In genomic region chr13:51618626-51619025, GRCh38 we compare ENCODE assay signal across 14 cellular contexts. TPM values are rescaled to one million over a fixed set of nuclear protein-coding genes. Genes with fewer than 3 reads are reported as not detected.
DNase-seq lines count a peak whose midpoint lies in the region; ATAC-seq and TF ChIP-seq lines count a peak whose summit lies in the region.
"Had no signal": no experiment of that assay in that cellular context is flagged by ENCODE, and none has a peak within 500 bp of the region (broad histone marks: within the 10 kb centered on the region; RNA-seq: fewer than 3 reads in every experiment).

No MANE protein-coding gene starts in this region.

- no peaks in the 10 kb centered on the region for H3F3A ChIP-seq in smooth muscle cell (ENCODE audit: low read depth)

- H3K27me3 ChIP-seq in right cardiac atrium (ENCODE audit: control insufficient read depth, insufficient read depth) (no peaks in the 10 kb centered on the region), smooth muscle cell (ENCODE audit: low read depth) (no peaks in the 10 kb centered on the region)
- H3K27me3 ChIP-seq: cardiac muscle cell, neural progenitor cell had no signal

- 61% methylated on average over 1 of the region's 1 CpG for WGBS in right cardiac atrium
- WGBS in smooth muscle cell (ENCODE audit: low lambda C conversion rate), result 100% methylated on average over 1 of the region's 1 CpG

- peaks cover 56% of the 10 kb centered on the region for H3K79me2 ChIP-seq in smooth muscle cell (ENCODE audit: low read depth)

- TF ChIP-seq CTCF in brain (conservative IDR thresholded peaks at IDR 0.05) (no peak), smooth muscle cell (IDR thresholded peaks at IDR 0.05; ENCODE audit: borderline replicate concordance, insufficient read depth, poor library complexity, severe bottlenecking) (no peak)

- H3K9me3 ChIP-seq in right cardiac atrium (ENCODE audit: control insufficient read depth, low read length) (no peaks in the 10 kb centered on the region), smooth muscle cell (replicated peaks; ENCODE audit: low read depth) (no peaks in the 10 kb centered on the region), T-helper 17 cell (ENCODE audit: control insufficient read depth, low read length, poor library complexity, severe bottlenecking) (no peaks in the 10 kb centered on the region)

- H4K20me1 ChIP-seq in smooth muscle cell (ENCODE audit: low read depth), result peaks cover 22% of the 10 kb centered on the region

- no peak overlapping the region for H3K4me3 ChIP-seq in right cardiac atrium (ENCODE audit: low read length)
- H3K4me3 ChIP-seq in smooth muscle cell, result no peak overlapping the region
- H3K4me3 ChIP-seq: cardiac muscle cell, neural progenitor cell had no signal

- intact Hi-C loops in right cardiac atrium (cut with DNase I), result no loop called here

- H3K27ac Mint-ChIP-seq in brain (peak overlapping the region in 4 of 5 experiments; percentile 57 to 93 (median 83)), T-helper 17 cell (no peak overlapping the region)
- peak overlapping the region in 1 of 2 donors; percentile 61 for H3K27ac Mint-ChIP-seq in natural killer cell treated with Interleukin-12 subunit alpha and Interleukin-12 subunit beta and Interleukin-15 and Interleukin-18, amount 100 ng/mL, for 72 hours
- H3K27ac Mint-ChIP-seq: activated CD4-positive, alpha-beta T cell treated with anti-CD3 and anti-CD28 coated beads, Interleukin-2, amount 10 ng/mL, durations not matched to agents 7 days and 5 days; activated T-helper 1 cell treated with anti-CD3 and anti-CD28 coated beads, Interleukin-12 subunit alpha, Interleukin-12 subunit beta, Interleukin-2, Interleukin-4 antibody, amounts not matched to agents 30 ng/mL and 10 ng/mL and 1 ng/mL, durations not matched to agents 14 hours and 24 hours and 36 hours; neural progenitor cell; stimulated activated memory B cell treated with anti-CD40 and anti-IgM and Interleukin-4, amounts not matched to agents 10 μg/mL and 1 μg/mL and 100 μg/mL, for 72 hours had no signal

- no peaks in the 10 kb centered on the region for H3K36me3 ChIP-seq in smooth muscle cell (ENCODE audit: low read depth)
- H3K36me3 ChIP-seq: cardiac muscle cell, neural progenitor cell had no signal

- H3K27me3 Mint-ChIP-seq in brain (no peaks in the 10 kb centered on the region), T-helper 17 cell (no peaks in the 10 kb centered on the region)
- no peaks in the 10 kb centered on the region for H3K27me3 Mint-ChIP-seq in natural killer cell treated with Interleukin-12 subunit alpha and Interleukin-12 subunit beta and Interleukin-15 and Interleukin-18, amount 100 ng/mL, for 72 hours
- H3K27me3 Mint-ChIP-seq: activated CD4-positive, alpha-beta T cell treated with anti-CD3 and anti-CD28 coated beads, Interleukin-2, amount 10 ng/mL, durations not matched to agents 7 days and 5 days; stimulated activated memory B cell treated with anti-CD40 and anti-IgM and Interleukin-4, amounts not matched to agents 10 μg/mL and 1 μg/mL and 100 μg/mL, for 72 hours had no signal

- no peaks in the 10 kb centered on the region for H3K9me3 Mint-ChIP-seq in brain
- H3K9me3 Mint-ChIP-seq in natural killer cell treated with Interleukin-12 subunit alpha and Interleukin-12 subunit beta and Interleukin-15 and Interleukin-18, amount 100 ng/mL, for 72 hours, result no peaks in the 10 kb centered on the region
- H3K9me3 Mint-ChIP-seq: activated CD4-positive, alpha-beta T cell treated with anti-CD3 and anti-CD28 coated beads, Interleukin-2, amount 10 ng/mL, durations not matched to agents 7 days and 5 days; activated T-helper 1 cell treated with anti-CD3 and anti-CD28 coated beads, Interleukin-12 subunit alpha, Interleukin-12 subunit beta, Interleukin-2, Interleukin-4 antibody, amounts not matched to agents 30 ng/mL and 10 ng/mL and 1 ng/mL, durations not matched to agents 14 hours and 24 hours and 36 hours; stimulated activated memory B cell treated with anti-CD40 and anti-IgM and Interleukin-4, amounts not matched to agents 10 μg/mL and 1 μg/mL and 100 μg/mL, for 72 hours had no signal

- H3K4me2 ChIP-seq in smooth muscle cell, result no peak overlapping the region
- H3K4me2 ChIP-seq: neural progenitor cell had no signal

- DNase-seq in NCI-H2029 treated with DMSO at 0.1 percent for 48 hours (lab: John Stamatoyannopoulos, UW) (peak; percentile 6), right cardiac atrium (no peak), smooth muscle cell (lab: John Stamatoyannopoulos, UW; ENCODE audit: unreplicated experiment) (no peak), NCI-H187 treated with DMSO at 0.1 percent for 48 hours (lab: John Stamatoyannopoulos, UW) (no peak), T-helper 17 cell (no peak)
- DNase-seq in natural killer cell treated with Interleukin-12 subunit alpha and Interleukin-12 subunit beta and Interleukin-15 and Interleukin-18, amount 100 ng/mL, for 72 hours (ENCODE audit: low spot score), result no peak
- DNase-seq in activated CD4-positive, alpha-beta T cell treated with anti-CD3 and anti-CD28 coated beads, Interleukin-2, amount 50 U/mL, for 48 hours, result no peak
- DNase-seq: activated CD4-positive, alpha-beta T cell treated with anti-CD3 and anti-CD28 coated beads, Interleukin-2, amount 10 ng/mL, durations not matched to agents 7 days and 5 days; NCI-H1105 had no signal

- ATAC-seq in right cardiac atrium (peak in 1 of 2 donors; percentile 71), T-helper 17 cell (no peak)
- no peak for ATAC-seq in natural killer cell treated with Interleukin-12 subunit alpha and Interleukin-12 subunit beta and Interleukin-15 and Interleukin-18, amount 100 ng/mL, for 72 hours
- ATAC-seq: stimulated activated memory B cell treated with anti-CD40 and anti-IgM and Interleukin-4, amounts not matched to agents 10 μg/mL and 1 μg/mL and 100 μg/mL, for 72 hours had no signal

- H3K4me1 ChIP-seq in right cardiac atrium (ENCODE audit: control insufficient read depth, insufficient read depth, low read length), result peaks cover 16% of the 10 kb centered on the region
- peaks cover 6% of the 10 kb centered on the region for H3K4me1 ChIP-seq in smooth muscle cell (ENCODE audit: low read depth)

- H3K4me1 Mint-ChIP-seq in brain, result peaks cover 74% of the 10 kb centered on the region
- peaks cover 43 to 44% of the 10 kb centered on the region in 2 donors for H3K4me1 Mint-ChIP-seq in natural killer cell treated with Interleukin-12 subunit alpha and Interleukin-12 subunit beta and Interleukin-15 and Interleukin-18, amount 100 ng/mL, for 72 hours (ENCODE audit: low read depth in 2 of 2)
- H3K4me1 Mint-ChIP-seq in T-helper 17 cell, result peaks cover 44% of the 10 kb centered on the region

- H3K9ac ChIP-seq in smooth muscle cell (ENCODE audit: low read depth), result no peak overlapping the region
- H3K9ac ChIP-seq: neural progenitor cell had no signal

- H2AFZ ChIP-seq in smooth muscle cell (ENCODE audit: low read depth), result no peak overlapping the region
- H2AFZ ChIP-seq: neural progenitor cell had no signal

- H3K4me3 Mint-ChIP-seq in brain (peak overlapping the region in 1 of 5 experiments; percentile 44), T-helper 17 cell (no peak overlapping the region)
- no peak overlapping the region for H3K4me3 Mint-ChIP-seq in natural killer cell treated with Interleukin-12 subunit alpha and Interleukin-12 subunit beta and Interleukin-15 and Interleukin-18, amount 100 ng/mL, for 72 hours
- H3K4me3 Mint-ChIP-seq: activated CD4-positive, alpha-beta T cell treated with anti-CD3 and anti-CD28 coated beads, Interleukin-2, amount 10 ng/mL, durations not matched to agents 7 days and 5 days; activated T-helper 1 cell treated with anti-CD3 and anti-CD28 coated beads, Interleukin-12 subunit alpha, Interleukin-12 subunit beta, Interleukin-2, Interleukin-4 antibody, amounts not matched to agents 30 ng/mL and 10 ng/mL and 1 ng/mL, durations not matched to agents 14 hours and 24 hours and 36 hours; neural progenitor cell; stimulated activated memory B cell treated with anti-CD40 and anti-IgM and Interleukin-4, amounts not matched to agents 10 μg/mL and 1 μg/mL and 100 μg/mL, for 72 hours had no signal

- H3K27ac ChIP-seq in right cardiac atrium (ENCODE audit: low read length), result peak overlapping the region; percentile 45
- peak overlapping the region; percentile 42 for H3K27ac ChIP-seq in smooth muscle cell (ENCODE audit: low read depth)
- H3K27ac ChIP-seq: cardiac muscle cell, neural progenitor cell had no signal

- H3K36me3 Mint-ChIP-seq in brain (peaks cover 4% of the 10 kb centered on the region), T-helper 17 cell (ENCODE audit: low read depth) (peaks cover 4% of the 10 kb centered on the region)
- no peaks in the 10 kb centered on the region for H3K36me3 Mint-ChIP-seq in natural killer cell treated with Interleukin-12 subunit alpha and Interleukin-12 subunit beta and Interleukin-15 and Interleukin-18, amount 100 ng/mL, for 72 hours
- H3K36me3 Mint-ChIP-seq: neural progenitor cell; stimulated activated memory B cell treated with anti-CD40 and anti-IgM and Interleukin-4, amounts not matched to agents 10 μg/mL and 1 μg/mL and 100 μg/mL, for 72 hours had no signal

RNA-seq across cellular contexts. Expression of gene WDFY2, which starts 34.4 kb away (rescaled TPM):
- 2.8 TPM for polyA plus RNA-seq in brain (ENCODE audit: insufficient read depth, low read depth, low replicate concordance)
- 1 to 10 TPM; 4.9 to 7.9 (median 6.4) TPM for total RNA-seq in right cardiac atrium
- polyA plus RNA-seq in right cardiac atrium, result 2.6 TPM
- 9.3 and 13.7 TPM in 2 replicates for total RNA-seq in smooth muscle cell
- 6.6 and 9.8 TPM in 2 replicates for polyA plus RNA-seq in smooth muscle cell
- 10 to 100 TPM in 1 of 2 donors, 1 to 10 TPM in 1; 9.3 to 12.1 TPM for total RNA-seq in natural killer cell treated with Interleukin-12 subunit alpha and Interleukin-12 subunit beta and Interleukin-15 and Interleukin-18, amount 100 ng/mL, for 72 hours
- 10 to 100 TPM; 41.5 to 52.2 TPM for total RNA-seq in T-helper 17 cell
